ENCODE assay signal across 8 cellular contexts in genomic region chr18:33231474-33232317, GRCh38.
A peak's percentile ranks its signal among the peaks of the same experiment; 100 is the strongest.
DNase-seq lines count a peak whose midpoint lies in the region; ATAC-seq, FAIRE-seq and TF ChIP-seq lines count a peak whose summit lies in the region.

No MANE protein-coding gene starts in this region.

- no peaks in the 10 kb centered on the region for H4K20me1 ChIP-seq in osteoblast (ENCODE audit: insufficient read depth, low read length)

- H3K36me3 ChIP-seq in osteoblast (ENCODE audit: insufficient read depth, low read length): no peaks in the 10 kb centered on the region

- H3K4me3 ChIP-seq in HL-60 (replicated peaks; ENCODE audit: insufficient read depth, low read length) (no peak overlapping the region), osteoblast (ENCODE audit: insufficient read depth, low read length) (no peak overlapping the region)

- ATAC-seq in GM21423 (IDR thresholded peaks at IDR 0.05; ENCODE audit: unreplicated experiment): peak; percentile 90

- DNase-seq in HL-60 (ENCODE audit: low read depth in 1 of 2, low spot score in 1 of 2): peak; percentile 36 to 79
- DNase-seq in NCI-H748 (lab: John Stamatoyannopoulos, UW; ENCODE audit: unreplicated experiment): peak; percentile 89
- peak; percentile 37 for DNase-seq in activated T-cell treated with anti-CD3 and anti-CD28 coated beads for 48 hours (ENCODE audit: low read depth)
- DNase-seq in germinal center (ENCODE audit: low spot score): peak; percentile 31
- DNase-seq in osteoblast (ENCODE audit: insufficient read length, low spot score, missing footprints): peak; percentile 72
- no peak for DNase-seq in effector CD8-positive, alpha-beta T cell (lab: John Stamatoyannopoulos, UW)

- FAIRE-seq in G401.6 (lab: Jason Lieb, UNC): peak; percentile 63

- H2AFZ ChIP-seq in osteoblast (ENCODE audit: low read length): peak overlapping the region; percentile 36

- no peak overlapping the region for H3K27ac ChIP-seq in HL-60 (replicated peaks)
- H3K27ac ChIP-seq in osteoblast (ENCODE audit: low read depth, low read length): no peak overlapping the region

- no peaks in the 10 kb centered on the region for H3K9me3 ChIP-seq in osteoblast (ENCODE audit: low read depth, low read length)

- no peaks in the 10 kb centered on the region for H3K79me2 ChIP-seq in osteoblast (ENCODE audit: insufficient read depth, low read length)

- H3K4me1 ChIP-seq in osteoblast (ENCODE audit: insufficient read depth, low read length): no peaks in the 10 kb centered on the region

- H3K27me3 ChIP-seq in HL-60 (ENCODE audit: insufficient read depth, poor library complexity, severe bottlenecking) (no peaks in the 10 kb centered on the region), osteoblast (ENCODE audit: insufficient read depth, low read length) (no peaks in the 10 kb centered on the region)

- no peak overlapping the region for H3K4me2 ChIP-seq in osteoblast (ENCODE audit: insufficient read depth, low read length)

- TF ChIP-seq CTCF in HL-60 (IDR thresholded peaks at IDR 0.05; ENCODE audit: insufficient read depth, low read length) (peak; percentile 99), osteoblast (IDR thresholded peaks at IDR 0.05; ENCODE audit: extremely low read depth, low read depth, low read length) (peak; percentile 95)
